In genomic region chr18:25832008-25832604, GRCh38 we compare ENCODE assay signal across 8 cellular contexts.
DNase-seq lines count a peak whose midpoint lies in the region; ATAC-seq and TF ChIP-seq lines count a peak whose summit lies in the region.

No MANE protein-coding gene starts in this region.

- WGBS in transverse colon (ENCODE audit: low coverage in 1 of 2), 2 donors = 15% methylated on average over 3 of the region's 3 CpGs; no CpG with 5 or more reads in 1 of the 2 donors

- H3K9me3 ChIP-seq in left lung (no peaks in the 10 kb centered on the region), transverse colon (no peaks in the 10 kb centered on the region)

- peak; percentile 54 for ATAC-seq in HG02870 (IDR thresholded peaks at IDR 0.05; ENCODE audit: unreplicated experiment)
- peak; percentile 92 for ATAC-seq in left lung

- DNase-seq in AG04449 (ENCODE audit: low read depth, low spot score) = no peak
- DNase-seq in NCI-H748 treated with DMSO at 0.1 percent for 48 hours (lab: John Stamatoyannopoulos, UW) = peak; percentile 58
- DNase-seq in choroid plexus epithelial cell (ENCODE audit: low read depth) = peak; percentile 77
- DNase-seq in left lung = peak; percentile 40 to 68
- peak; percentile 37 for DNase-seq in transverse colon
- DNase-seq in activated effector memory CD4-positive, alpha-beta T cell treated with anti-CD3 and anti-CD28 coated beads, Interleukin-2, amount 50 U/mL, for 16 hours = no peak

- H3K4me1 ChIP-seq in left lung (no peaks in the 10 kb centered on the region), transverse colon (no peaks in the 10 kb centered on the region)

- no peak overlapping the region for H3K4me3 ChIP-seq in AG04449 (ENCODE audit: low read depth, low read length)
- no peak overlapping the region for H3K4me3 ChIP-seq in choroid plexus epithelial cell (ENCODE audit: low read depth, low read length)
- H3K4me3 ChIP-seq in left lung = no peak overlapping the region
- H3K4me3 ChIP-seq in transverse colon = no peak overlapping the region

- no peak for TF ChIP-seq EP300 in transverse colon (IDR thresholded peaks at IDR 0.05; ENCODE audit: low read depth)

- intact Hi-C loops in left lung (cut with DNase I) (no loop called here), transverse colon (cut with DNase I; ENCODE audit: low total_unique reads) (no loop called here)

- H3K36me3 ChIP-seq in left lung (no peaks in the 10 kb centered on the region), transverse colon (no peaks in the 10 kb centered on the region)

- H3K27ac ChIP-seq in left lung (no peak overlapping the region), transverse colon (no peak overlapping the region)

- CTCF ChIA-PET in AG04449 (lab: Yijun Ruan, JAX) = interaction anchor here (0.7 to 3.2 kb wide), 19 partner anchors 9 to 956 kb away, joined by 3 to 14 read pairs (median 4); no protein-coding TSS in a partner anchor

- no peak for TF ChIP-seq POLR2A in transverse colon (IDR thresholded peaks at IDR 0.05)

- no peaks in the 10 kb centered on the region for H3K27me3 ChIP-seq in left lung
- no peaks in the 10 kb centered on the region for H3K27me3 ChIP-seq in transverse colon

- TF ChIP-seq CTCF in AG04449 (IDR thresholded peaks at IDR 0.05; ENCODE audit: insufficient read depth, low read length, missing control alignments) = peak; percentile 94
- TF ChIP-seq CTCF in GM12801 (IDR thresholded peaks at IDR 0.05; ENCODE audit: extremely low read depth, insufficient read length) = peak; percentile 27
- TF ChIP-seq CTCF in choroid plexus epithelial cell (conservative IDR thresholded peaks at IDR 0.05; ENCODE audit: low read depth, low read length) = peak; percentile 95
- TF ChIP-seq CTCF in left lung (IDR thresholded peaks at IDR 0.05) = peak; percentile 65 to 70
- peak; percentile 50 to 66 (median 55) for TF ChIP-seq CTCF in transverse colon (IDR thresholded peaks at IDR 0.05)

- in situ Hi-C loops in transverse colon (cut with MboI; ENCODE audit: low pct_ligation_motif_present in 1 of 4, low pct_unique_long_range_greater_than_20kb in 1 of 4, low sequenced_read_pairs in 3 of 4) = loop anchor here in 1 of 4 donors (10.0 kb wide), 1 partner anchor 957 kb away; no protein-coding TSS in a partner anchor

- POLR2A ChIA-PET in AG04449 (lab: Yijun Ruan, JAX) = no interaction called here

Comparison
In these comparisons a context has a peak if more than half of its experiments do, and no peak if none do; other contexts are left out.
1. DNase-seq: peak in NCI-H748 treated with DMSO at 0.1 percent for 48 hours (single experiment), choroid plexus epithelial cell (single experiment), left lung (2 of 2) and transverse colon (single experiment); none in AG04449 (single experiment) and activated effector memory CD4-positive, alpha-beta T cell treated with anti-CD3 and anti-CD28 coated beads, Interleukin-2, amount 50 U/mL, for 16 hours (single experiment).
2. CTCF ChIP-seq: peak in every context shown above with its lines; median percentile 95 in choroid plexus epithelial cell; 94 in AG04449; 68 in left lung; 55 in transverse colon; 27 in GM12801.